In the genomic region with DNA sequence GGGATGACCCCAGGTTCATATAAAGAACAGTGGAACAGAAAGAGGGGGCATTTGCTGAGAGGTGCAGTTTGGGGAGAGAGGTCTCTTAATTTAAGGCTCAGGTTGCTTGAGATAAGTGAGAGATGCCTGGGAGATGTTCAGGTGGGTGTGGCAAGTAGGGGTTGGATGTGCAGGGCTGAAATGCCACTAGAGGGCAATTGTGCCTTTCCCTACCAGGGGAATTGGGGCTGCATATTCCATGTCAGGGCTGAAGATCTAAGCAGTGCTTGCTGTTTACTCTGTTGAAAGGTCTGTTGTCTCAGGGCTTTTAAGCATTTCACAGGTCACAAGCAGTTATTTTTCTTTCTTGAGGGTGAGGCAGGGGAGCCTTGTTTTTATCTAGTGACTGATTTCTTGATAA, we compare ENCODE assay signal across 8 cellular contexts. TPM values are rescaled to one million over a fixed set of nuclear protein-coding genes. Genes with fewer than 3 reads are reported as not detected.
A peak's percentile ranks its signal among the peaks of the same experiment; 100 is the strongest.
DNase-seq lines count a peak whose midpoint lies in the region; ATAC-seq, FAIRE-seq and TF ChIP-seq lines count a peak whose summit lies in the region.

No MANE protein-coding gene starts in this region.

- peaks cover 9% of the 10 kb centered on the region for H3K36me3 Mint-ChIP-seq in astrocyte (ENCODE audit: low read depth, unreplicated experiment)

- peaks cover 10% of the 10 kb centered on the region for H3K4me1 Mint-ChIP-seq in astrocyte (ENCODE audit: low read depth, unreplicated experiment)

- peaks cover 18% of the 10 kb centered on the region for H3K27me3 Mint-ChIP-seq in astrocyte (ENCODE audit: low read depth, unreplicated experiment)

- peak; percentile 59 for TF ChIP-seq CTCF in astrocyte (IDR thresholded peaks at IDR 0.05; ENCODE audit: insufficient read depth, low read depth, low read length)
- peak in 1 of 2 donors; percentile 41 for TF ChIP-seq CTCF in suprapubic skin (IDR thresholded peaks at IDR 0.05)

- H3K9ac ChIP-seq in astrocyte (ENCODE audit: low read length) = no peak overlapping the region

- DNase-seq in ELF-1 (ENCODE audit: low read depth, low spot score) (peak; percentile 29), LoVo (ENCODE audit: low spot score) (peak; percentile 59), astrocyte (ENCODE audit: low read depth) (peak; percentile 29), left lobe of liver (ENCODE audit: low spot score) (peak; percentile 51), T-helper 9 cell (no peak), suprapubic skin (ENCODE audit: low spot score in 2 of 2) (no peak)
- no peak for DNase-seq in activated CD4-positive, CD25-positive, alpha-beta regulatory T cell treated with anti-CD3 and anti-CD28 coated beads, Interleukin-2, amount 50 U/mL, for 72 hours

- H3K36me3 ChIP-seq in astrocyte (ENCODE audit: insufficient read depth, low read length) = no peaks in the 10 kb centered on the region
- no peaks in the 10 kb centered on the region for H3K36me3 ChIP-seq in suprapubic skin

- H3K4me1 ChIP-seq in astrocyte (ENCODE audit: insufficient read depth, low read length) = no peaks in the 10 kb centered on the region
- no peaks in the 10 kb centered on the region for H3K4me1 ChIP-seq in suprapubic skin

- no peak for FAIRE-seq in astrocyte (lab: Jason Lieb, UNC)

- no peak overlapping the region for H2AFZ ChIP-seq in astrocyte (ENCODE audit: low read depth, low read length)

- H3K27ac ChIP-seq in astrocyte (ENCODE audit: low read depth, low read length) (no peak overlapping the region), suprapubic skin (no peak overlapping the region)

- peaks cover 6% of the 10 kb centered on the region for H3K27me3 ChIP-seq in astrocyte (ENCODE audit: insufficient read depth, low read length)
- H3K27me3 ChIP-seq in suprapubic skin = no peaks in the 10 kb centered on the region

- H3K27ac Mint-ChIP-seq in astrocyte (ENCODE audit: unreplicated experiment) = no peak overlapping the region

- H3K4me3 ChIP-seq in astrocyte (ENCODE audit: insufficient read depth, low read depth, low read length) (no peak overlapping the region), suprapubic skin (no peak overlapping the region)

- H3K4me2 ChIP-seq in astrocyte (ENCODE audit: low read length) = no peak overlapping the region

- H3K9me3 ChIP-seq in astrocyte (ENCODE audit: insufficient read depth, low read depth, low read length) = no peaks in the 10 kb centered on the region
- no peaks in the 10 kb centered on the region for H3K9me3 ChIP-seq in suprapubic skin

- H3K79me2 ChIP-seq in astrocyte (ENCODE audit: insufficient read depth, low read length) = no peaks in the 10 kb centered on the region

- no peak for TF ChIP-seq POLR2A in suprapubic skin (IDR thresholded peaks at IDR 0.05)

- peak overlapping the region; percentile 11 for H3K4me3 Mint-ChIP-seq in astrocyte (ENCODE audit: unreplicated experiment)

- no peaks in the 10 kb centered on the region for H4K20me1 ChIP-seq in astrocyte (ENCODE audit: insufficient read depth, low read length)

- no peak for TF ChIP-seq EP300 in suprapubic skin (IDR thresholded peaks at IDR 0.05)

- ATAC-seq in left lobe of liver = peak; percentile 99
- no peak for ATAC-seq in HG03342 (IDR thresholded peaks at IDR 0.05; ENCODE audit: unreplicated experiment)

- H3K9me3 Mint-ChIP-seq in astrocyte (ENCODE audit: unreplicated experiment) = no peaks in the 10 kb centered on the region

RNA-seq across cellular contexts. Expression of a gene that starts 7.8 kb away (rescaled TPM):
- 6.1 and 8.9 TPM in 2 replicates for total RNA-seq in astrocyte
- total RNA-seq in left lobe of liver = 0.08 TPM
- total RNA-seq in suprapubic skin = 1 to 10 TPM; 1.9 to 3.2 (median 2.5) TPM

Comparison
In these comparisons a context has a peak if more than half of its experiments do, and no peak if none do; other contexts are left out.
1. DNase-seq: peak in ELF-1 (single experiment), LoVo (single experiment), astrocyte (single experiment) and left lobe of liver (single experiment); none in T-helper 9 cell (single experiment), activated CD4-positive, CD25-positive, alpha-beta regulatory T cell treated with anti-CD3 and anti-CD28 coated beads, Interleukin-2, amount 50 U/mL, for 72 hours (single experiment) and suprapubic skin (0 of 2).